ENCODE assay signal across 30 cellular contexts in genomic region chr2:71256421-71256820, GRCh38. TPM values are rescaled to one million over a fixed set of nuclear protein-coding genes. Genes with fewer than 3 reads are reported as not detected.
DNase-seq lines count a peak whose midpoint lies in the region; ATAC-seq and TF ChIP-seq lines count a peak whose summit lies in the region.
"Had no signal": no experiment of that assay in that cellular context is flagged by ENCODE, and none has a peak within 500 bp of the region (broad histone marks: within the 10 kb centered on the region; RNA-seq: fewer than 3 reads in every experiment).

No MANE protein-coding gene starts in this region.

- no peaks in the 10 kb centered on the region for H3K9me3 ChIP-seq in tibial nerve
- H3K9me3 ChIP-seq: BLaER1, heart left ventricle, Peyer's patch, thyroid gland had no signal

- DNase-seq in RPMI7951 (ENCODE audit: low read depth) (peak; percentile 16), foreskin melanocyte (peak; percentile 93), midbrain (lab: John Stamatoyannopoulos, UW) (peak; percentile 85), tibial nerve (ENCODE audit: low spot score in 2 of 2) (no peak), COR-L47 (lab: John Stamatoyannopoulos, UW) (no peak)
- DNase-seq in activated naive CD8-positive, alpha-beta T cell treated with anti-CD3 and anti-CD28 coated beads, Interleukin-2, amount 50 U/mL, for 24 hours, result no peak
- DNase-seq: activated CD4-positive, alpha-beta T cell treated with anti-CD3 and anti-CD28 coated beads for 4 hours; activated CD8-positive, alpha-beta T cell treated with anti-CD3 and anti-CD28 coated beads, Interleukin-2, amount 10 ng/mL, durations not matched to agents 7 days and 5 days; activated naive CD4-positive, alpha-beta T cell treated with anti-CD3 and anti-CD28 coated beads, Interleukin-2, amount 10 ng/mL, durations not matched to agents 7 days and 5 days; DMS53; effector memory CD4-positive, alpha-beta T cell; heart left ventricle; HFFc6; IMR-90; left cardiac atrium; NCI-H146; NCI-H2107; NCI-H748 treated with DMSO at 0.1 percent for 48 hours; Peyer's patch; retina; SHP77 treated with DMSO at 0.1 percent for 48 hours; small intestine; stimulated activated naive CD8-positive, alpha-beta T cell treated with anti-CD3 and anti-CD28 coated beads, Interleukin-15, Interleukin-2, amounts not matched to agents 100 U/mL and 50 U/mL, for 24 hours; thyroid gland had no signal

- peaks cover 8% of the 10 kb centered on the region for H3K9me3 Mint-ChIP-seq in activated naive CD8-positive, alpha-beta T cell treated with anti-CD3 and anti-CD28 coated beads, Interleukin-2, amount 50 U/mL, for 24 hours
- H3K9me3 Mint-ChIP-seq: activated naive CD4-positive, alpha-beta T cell treated with anti-CD3 and anti-CD28 coated beads, Interleukin-2, amount 10 ng/mL, durations not matched to agents 7 days and 5 days; activated T-helper 17 cell treated with anti-CD3 and anti-CD28 coated beads, Interleukin-2, amount 50 U/mL, for 72 hours; HFFc6 had no signal

- no peak overlapping the region for H3K4me3 Mint-ChIP-seq in activated naive CD8-positive, alpha-beta T cell treated with anti-CD3 and anti-CD28 coated beads, Interleukin-2, amount 50 U/mL, for 24 hours
- H3K4me3 Mint-ChIP-seq: activated CD8-positive, alpha-beta T cell treated with anti-CD3 and anti-CD28 coated beads, Interleukin-2, amount 10 ng/mL, durations not matched to agents 7 days and 5 days; activated naive CD4-positive, alpha-beta T cell treated with anti-CD3 and anti-CD28 coated beads, Interleukin-2, amount 10 ng/mL, durations not matched to agents 7 days and 5 days; activated T-helper 17 cell treated with anti-CD3 and anti-CD28 coated beads, Interleukin-2, amount 50 U/mL, for 72 hours; HFFc6; natural killer cell treated with Interleukin-12 subunit alpha and Interleukin-12 subunit beta and Interleukin-15 and Interleukin-18, amount 100 ng/mL, for 72 hours had no signal

- H3K27ac ChIP-seq in tibial nerve, result peak overlapping the region; percentile 58 to 88 (median 80)
- H3K27ac ChIP-seq: BLaER1, Peyer's patch, thyroid gland, VCaP had no signal

- peaks cover 33% of the 10 kb centered on the region for H3K27me3 Mint-ChIP-seq in activated naive CD8-positive, alpha-beta T cell treated with anti-CD3 and anti-CD28 coated beads, Interleukin-2, amount 50 U/mL, for 24 hours

- TF ChIP-seq EP300 in tibial nerve (IDR thresholded peaks at IDR 0.05), result peak; percentile 47 to 86

- no peak overlapping the region for H3K27ac Mint-ChIP-seq in activated naive CD8-positive, alpha-beta T cell treated with anti-CD3 and anti-CD28 coated beads, Interleukin-2, amount 50 U/mL, for 24 hours
- H3K27ac Mint-ChIP-seq: activated CD8-positive, alpha-beta T cell treated with anti-CD3 and anti-CD28 coated beads, Interleukin-2, amount 10 ng/mL, durations not matched to agents 7 days and 5 days; activated naive CD4-positive, alpha-beta T cell treated with anti-CD3 and anti-CD28 coated beads, Interleukin-2, amount 10 ng/mL, durations not matched to agents 7 days and 5 days; activated T-helper 17 cell treated with anti-CD3 and anti-CD28 coated beads, Interleukin-2, amount 50 U/mL, for 72 hours; HFFc6; natural killer cell treated with Interleukin-12 subunit alpha and Interleukin-12 subunit beta and Interleukin-15 and Interleukin-18, amount 100 ng/mL, for 72 hours had no signal

- WGBS in tibial nerve, 2 donors, result 38 to 50% methylated on average over 3 of the region's 3 CpGs

- no peaks in the 10 kb centered on the region for H3K4me1 Mint-ChIP-seq in activated naive CD8-positive, alpha-beta T cell treated with anti-CD3 and anti-CD28 coated beads, Interleukin-2, amount 50 U/mL, for 24 hours
- H3K4me1 Mint-ChIP-seq: activated naive CD4-positive, alpha-beta T cell treated with anti-CD3 and anti-CD28 coated beads, Interleukin-2, amount 10 ng/mL, durations not matched to agents 7 days and 5 days; activated T-helper 17 cell treated with anti-CD3 and anti-CD28 coated beads, Interleukin-2, amount 50 U/mL, for 72 hours had no signal

- ATAC-seq in GM18858 (IDR thresholded peaks at IDR 0.05; ENCODE audit: unreplicated experiment), result no peak
- no peak for ATAC-seq in activated naive CD8-positive, alpha-beta T cell treated with anti-CD3 and anti-CD28 coated beads, Interleukin-2, amount 50 U/mL, for 24 hours
- ATAC-seq: activated CD8-positive, alpha-beta T cell treated with anti-CD3 and anti-CD28 coated beads, Interleukin-2, amount 10 ng/mL, durations not matched to agents 7 days and 5 days; activated T-helper 17 cell treated with anti-CD3 and anti-CD28 coated beads, Interleukin-2, amount 50 U/mL, for 72 hours; heart left ventricle; left cardiac atrium; natural killer cell treated with Interleukin-12 subunit alpha and Interleukin-12 subunit beta and Interleukin-15 and Interleukin-18, amount 100 ng/mL, for 72 hours; stimulated activated naive CD8-positive, alpha-beta T cell treated with anti-CD3 and anti-CD28 coated beads, Interleukin-15, Interleukin-2, amounts not matched to agents 100 U/mL and 50 U/mL, for 24 hours had no signal

- H3K36me3 ChIP-seq in tibial nerve, result no peaks in the 10 kb centered on the region
- H3K36me3 ChIP-seq: BLaER1, heart left ventricle, Peyer's patch, thyroid gland had no signal

- no peak for TF ChIP-seq CTCF in tibial nerve (IDR thresholded peaks at IDR 0.05)

- peaks cover 0 to 4% (median 0%) of the 10 kb centered on the region in 4 donors for H3K4me1 ChIP-seq in tibial nerve
- H3K4me1 ChIP-seq: BLaER1, Peyer's patch, thyroid gland had no signal

- H3K36me3 Mint-ChIP-seq in activated naive CD8-positive, alpha-beta T cell treated with anti-CD3 and anti-CD28 coated beads, Interleukin-2, amount 50 U/mL, for 24 hours (ENCODE audit: low read depth), result no peaks in the 10 kb centered on the region
- H3K36me3 Mint-ChIP-seq: activated naive CD4-positive, alpha-beta T cell treated with anti-CD3 and anti-CD28 coated beads, Interleukin-2, amount 10 ng/mL, durations not matched to agents 7 days and 5 days; natural killer cell treated with Interleukin-12 subunit alpha and Interleukin-12 subunit beta and Interleukin-15 and Interleukin-18, amount 100 ng/mL, for 72 hours had no signal

- no peak overlapping the region for H3K4me3 ChIP-seq in tibial nerve
- H3K4me3 ChIP-seq: BLaER1, heart left ventricle, lung, Peyer's patch, thyroid gland had no signal

- H3K27me3 ChIP-seq in tibial nerve, result no peaks in the 10 kb centered on the region
- H3K27me3 ChIP-seq: BLaER1, heart left ventricle, Peyer's patch, thyroid gland had no signal

- peak in 1 of 2 donors; percentile 15 for TF ChIP-seq POLR2A in tibial nerve (IDR thresholded peaks at IDR 0.05)

RNA-seq across cellular contexts. Expression of gene PAIP2B, which starts 29.5 kb away (rescaled TPM):
- total RNA-seq in RPMI7951 (2014; rRNA removed; shearing (Covaris generic)), result 0.48 and 0.49 TPM in 2 replicates
- 10 to 100 TPM in 3 of 4 donors, 1 to 10 TPM in 1; 5.7 to 22.1 (median 13.6) TPM for total RNA-seq in tibial nerve

Comparison
In these comparisons a context has a peak if more than half of its experiments do, and no peak if none do; other contexts are left out.
1. DNase-seq: peak in RPMI7951 (single experiment), foreskin melanocyte (single experiment) and midbrain (single experiment); none in tibial nerve (0 of 2), COR-L47 (single experiment) and activated naive CD8-positive, alpha-beta T cell treated with anti-CD3 and anti-CD28 coated beads, Interleukin-2, amount 50 U/mL, for 24 hours (single experiment).